In the genomic region with DNA sequence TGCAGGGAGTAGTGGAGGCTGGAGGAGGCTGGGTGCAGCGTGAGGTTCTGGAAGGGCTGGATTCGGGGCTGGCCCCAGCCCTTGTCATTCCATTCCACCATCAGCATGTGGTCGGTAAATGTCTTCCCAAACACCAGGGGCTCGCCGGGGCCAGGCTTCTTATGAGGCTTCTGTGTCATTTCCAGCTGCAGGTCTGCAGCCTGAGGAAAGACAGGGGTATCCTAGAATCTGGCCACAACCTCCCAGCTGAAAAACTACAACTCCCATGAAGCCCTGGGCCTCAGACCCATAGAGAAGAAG, we compare ENCODE assay signal across 8 cellular contexts. TPM values are rescaled to one million over a fixed set of nuclear protein-coding genes. Genes with fewer than 3 reads are reported as not detected.
DNase-seq lines count a peak whose midpoint lies in the region; ATAC-seq and TF ChIP-seq lines count a peak whose summit lies in the region.
"Had no signal": no experiment of that assay in that cellular context is flagged by ENCODE, and none has a peak within 500 bp of the region (broad histone marks: within the 10 kb centered on the region; RNA-seq: fewer than 3 reads in every experiment).

No MANE protein-coding gene starts in this region.

- H3K27me3 Mint-ChIP-seq in type B pancreatic cell: no peaks in the 10 kb centered on the region

- H3K27ac ChIP-seq in A673 (ENCODE audit: low read depth, low read length, poor library complexity, severe bottlenecking): no peak overlapping the region

- POLR2A ChIA-PET in A673 (lab: Charles Lee; ENCODE audit: low non-redundant PET): no interaction called here

- peaks cover 0 to 4% of the 10 kb centered on the region in 2 donors for H3K36me3 Mint-ChIP-seq in activated naive CD4-positive, alpha-beta T cell treated with anti-CD3 and anti-CD28 coated beads, Interleukin-2, amount 50 U/mL, for 72 hours
- H3K36me3 Mint-ChIP-seq in type B pancreatic cell: peaks cover 4% of the 10 kb centered on the region

- peak; percentile 34 for DNase-seq in activated naive CD4-positive, alpha-beta T cell treated with Interleukin-2 at 50 U/mL for 16 hours
- DNase-seq in activated naive CD4-positive, alpha-beta T cell treated with anti-CD3 and anti-CD28 coated beads, Interleukin-2, amount 50 U/mL, for 72 hours (ENCODE audit: low spot score in 2 of 2): no peak
- DNase-seq in central memory CD4-positive, alpha-beta T cell: peak; percentile 44
- DNase-seq in type B pancreatic cell (ENCODE audit: extremely low spot score, unreplicated experiment): no peak
- no peak for DNase-seq in A673 (ENCODE audit: low spot score)
- DNase-seq: left cardiac atrium had no signal

- CTCF ChIA-PET in A673 (lab: Charles Lee): interaction anchor here (1.0 kb wide), 1 partner anchor 11 kb away, joined by 10 read pairs; no protein-coding TSS in a partner anchor

- H3K36me3 ChIP-seq in A673 (ENCODE audit: insufficient read depth, low read length, poor library complexity, severe bottlenecking): peaks cover 5% of the 10 kb centered on the region

- H3K27me3 ChIP-seq in A673 (replicated peaks; ENCODE audit: insufficient read depth, low read depth, low read length, poor library complexity): no peaks in the 10 kb centered on the region

- no peak overlapping the region for H3K4me3 ChIP-seq in A673 (ENCODE audit: low read depth, low read length, poor library complexity, severe bottlenecking)

- H3K9me3 ChIP-seq in A673 (ENCODE audit: low read depth, low read length, poor library complexity, severe bottlenecking): no peaks in the 10 kb centered on the region

- ATAC-seq in activated naive CD4-positive, alpha-beta T cell treated with anti-CD3 and anti-CD28 coated beads, Interleukin-2, amount 50 U/mL, for 72 hours: no peak
- ATAC-seq in GM21619 (IDR thresholded peaks at IDR 0.05; ENCODE audit: unreplicated experiment): no peak

- BruUV-seq in A673 (replicated peaks; lab: Mats Ljungman, UMichigan): no TSS peak

- H3K9me3 Mint-ChIP-seq in activated naive CD4-positive, alpha-beta T cell treated with anti-CD3 and anti-CD28 coated beads, Interleukin-2, amount 50 U/mL, for 72 hours: no peaks in the 10 kb centered on the region
- no peaks in the 10 kb centered on the region for H3K9me3 Mint-ChIP-seq in type B pancreatic cell

- no peak for TF ChIP-seq CTCF in type B pancreatic cell (conservative IDR thresholded peaks at IDR 0.05)
- TF ChIP-seq CTCF in A673 (conservative IDR thresholded peaks at IDR 0.05; ENCODE audit: low read depth, low read length): no peak

- peaks cover 30% of the 10 kb centered on the region for H3K4me1 Mint-ChIP-seq in type B pancreatic cell (ENCODE audit: unreplicated experiment)

- H3K4me3 Mint-ChIP-seq in type B pancreatic cell: peak overlapping the region; percentile 80

- peak overlapping the region in 1 of 2 donors; percentile 9 for H3K27ac Mint-ChIP-seq in activated naive CD4-positive, alpha-beta T cell treated with anti-CD3 and anti-CD28 coated beads, Interleukin-2, amount 50 U/mL, for 72 hours
- H3K27ac Mint-ChIP-seq in type B pancreatic cell: peak overlapping the region; percentile 85

- intact Hi-C loops in A673 (cut with micrococcal nuclease; ENCODE audit: unreplicated experiment): no loop called here

- H3K4me1 ChIP-seq in A673 (ENCODE audit: insufficient read depth, low read length, poor library complexity, severe bottlenecking): peaks cover 3% of the 10 kb centered on the region

RNA-seq across cellular contexts. Expression of a gene that starts 4.4 kb away (rescaled TPM):
- total RNA-seq in activated naive CD4-positive, alpha-beta T cell treated with anti-CD3 and anti-CD28 coated beads, Interleukin-2, amount 50 U/mL, for 72 hours: 10 to 100 TPM; 33.9 to 72.1 TPM
- total RNA-seq in type B pancreatic cell (ENCODE audit: low replicate concordance) (52.8 and 73.3 TPM in 2 replicates), A673 (2021) (54.0 and 62.7 TPM in 2 replicates)

RNA-seq across cellular contexts. Expression of a gene that starts 29.8 kb away (rescaled TPM):
- total RNA-seq in activated naive CD4-positive, alpha-beta T cell treated with anti-CD3 and anti-CD28 coated beads, Interleukin-2, amount 50 U/mL, for 72 hours: 1 to 10 TPM; 1.3 to 1.7 TPM
- total RNA-seq in type B pancreatic cell (ENCODE audit: low replicate concordance) (9.4 and 12.9 TPM in 2 replicates), A673 (2021) (2.0 and 3.0 TPM in 2 replicates)

RNA-seq across cellular contexts. Expression of a gene that starts 51.1 kb away (rescaled TPM):
- total RNA-seq in activated naive CD4-positive, alpha-beta T cell treated with anti-CD3 and anti-CD28 coated beads, Interleukin-2, amount 50 U/mL, for 72 hours: not detected
- total RNA-seq in type B pancreatic cell (ENCODE audit: low replicate concordance) (not detected in 2 replicates), A673 (2021) (not detected in 2 replicates)
- total RNA-seq: IMR-90, left cardiac atrium had no signal

RNA-seq across cellular contexts. Expression of a gene that starts 54.0 kb away (rescaled TPM):
- under 1 TPM in 1 of 2 donors, not detected in 1; 0.41 TPM for total RNA-seq in activated naive CD4-positive, alpha-beta T cell treated with anti-CD3 and anti-CD28 coated beads, Interleukin-2, amount 50 U/mL, for 72 hours
- 11.2 and 15.0 TPM in 2 replicates for total RNA-seq in type B pancreatic cell (ENCODE audit: low replicate concordance)
- 0.06 and 0.15 TPM in 2 replicates for total RNA-seq in A673 (2021)

RNA-seq across cellular contexts. Expression of a gene that starts 59.8 kb away (rescaled TPM):
- not detected for total RNA-seq in activated naive CD4-positive, alpha-beta T cell treated with anti-CD3 and anti-CD28 coated beads, Interleukin-2, amount 50 U/mL, for 72 hours
- total RNA-seq in type B pancreatic cell (ENCODE audit: low replicate concordance) (2.2 and 4.8 TPM in 2 replicates), A673 (2021) (not detected in 2 replicates)
- total RNA-seq: IMR-90 had no signal

Comparison
In these comparisons a context has a peak if more than half of its experiments do, and no peak if none do; other contexts are left out.
1. DNase-seq: peak in activated naive CD4-positive, alpha-beta T cell treated with Interleukin-2 at 50 U/mL for 16 hours (single experiment) and central memory CD4-positive, alpha-beta T cell (single experiment); none in activated naive CD4-positive, alpha-beta T cell treated with anti-CD3 and anti-CD28 coated beads, Interleukin-2, amount 50 U/mL, for 72 hours (0 of 2), type B pancreatic cell (single experiment) and A673 (single experiment).